Comparison of ENCODE assay signal across 8 cellular contexts in the genomic region with DNA sequence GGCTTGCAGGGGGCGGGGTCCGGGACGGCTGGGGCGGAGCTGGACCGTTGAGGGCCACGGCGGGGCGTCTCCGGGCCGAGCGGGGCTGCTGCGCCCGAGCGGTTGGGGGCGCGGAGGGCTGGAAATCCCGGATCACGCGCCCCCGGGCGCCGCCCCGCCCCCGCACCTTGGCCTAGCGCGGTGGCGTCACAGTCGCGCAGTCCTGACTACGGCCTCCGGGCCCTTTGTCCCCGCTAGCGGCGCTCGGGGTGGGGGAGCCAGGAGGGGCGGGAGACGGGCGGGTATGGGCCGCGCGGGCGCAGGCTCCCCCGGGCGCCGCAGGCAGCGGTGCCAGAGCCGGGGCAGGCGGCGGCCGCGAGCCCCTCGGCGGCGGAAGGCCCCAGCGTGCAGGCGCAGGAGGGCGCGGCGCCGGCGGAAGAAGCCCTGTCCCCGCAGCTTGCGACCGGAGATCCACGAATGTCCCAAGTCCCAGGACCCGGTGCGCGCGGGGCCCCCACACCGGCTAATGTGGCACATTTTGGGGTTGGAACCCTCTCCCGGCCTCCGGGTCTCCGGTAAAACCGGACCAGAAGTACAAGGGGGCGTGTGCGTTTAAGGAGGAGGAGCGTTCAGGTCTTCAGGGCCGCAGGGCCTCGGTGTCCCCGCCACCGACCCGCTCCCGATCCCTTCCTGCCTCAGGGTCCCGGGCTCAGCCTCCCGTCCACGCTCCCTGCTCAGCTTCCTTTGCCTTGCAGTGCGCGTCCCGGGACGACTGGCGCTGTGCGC. TPM values are rescaled to one million over a fixed set of nuclear protein-coding genes. Genes with fewer than 3 reads are reported as not detected.
DNase-seq lines count a peak whose midpoint lies in the region; ATAC-seq lines count a peak whose summit lies in the region.

No MANE protein-coding gene starts in this region.

- peak; percentile 29 for ATAC-seq in GM18868 (IDR thresholded peaks at IDR 0.05; ENCODE audit: unreplicated experiment)
- peak; percentile 32 for ATAC-seq in HG03354 (IDR thresholded peaks at IDR 0.05; ENCODE audit: poor library complexity, severe bottlenecking, unreplicated experiment)
- peak; percentile 38 for ATAC-seq in stimulated activated naive CD8-positive, alpha-beta T cell treated with anti-CD3 and anti-CD28 coated beads, Interleukin-15, amount 100 ng/mL, for 72 hours

- peaks cover 25% of the 10 kb centered on the region for H3K4me1 Mint-ChIP-seq in activated T-helper 2 cell treated with anti-CD3 and anti-CD28 coated beads, Interferon-gamma antibody, Interleukin-2, Interleukin-4, amounts not matched to agents 10 μg/mL and 5 μg/mL and 100 μg/mL, durations not matched to agents 14 hours and 24 hours and 36 hours (ENCODE audit: low read depth)
- H3K4me1 Mint-ChIP-seq in stimulated activated naive CD8-positive, alpha-beta T cell treated with anti-CD3 and anti-CD28 coated beads, Interleukin-15, amount 100 ng/mL, for 72 hours, result peaks cover 62% of the 10 kb centered on the region

- peaks cover 4% of the 10 kb centered on the region for H3K9me3 Mint-ChIP-seq in activated T-helper 2 cell treated with anti-CD3 and anti-CD28 coated beads, Interferon-gamma antibody, Interleukin-2, Interleukin-4, amounts not matched to agents 10 μg/mL and 5 μg/mL and 100 μg/mL, durations not matched to agents 14 hours and 24 hours and 36 hours
- H3K9me3 Mint-ChIP-seq in stimulated activated naive CD8-positive, alpha-beta T cell treated with anti-CD3 and anti-CD28 coated beads, Interleukin-15, amount 100 ng/mL, for 72 hours, result peaks cover 5 to 6% of the 10 kb centered on the region in 2 donors

- H3K27ac Mint-ChIP-seq in activated T-helper 2 cell treated with anti-CD3 and anti-CD28 coated beads, Interferon-gamma antibody, Interleukin-2, Interleukin-4, amounts not matched to agents 10 μg/mL and 5 μg/mL and 100 μg/mL, durations not matched to agents 14 hours and 24 hours and 36 hours, result no peak overlapping the region
- H3K27ac Mint-ChIP-seq in stimulated activated naive CD8-positive, alpha-beta T cell treated with anti-CD3 and anti-CD28 coated beads, Interleukin-15, amount 100 ng/mL, for 72 hours, result peak overlapping the region; percentile 69 to 71

- DNase-seq in AG08395 (ENCODE audit: low spot score) (peak; percentile 58), OCI-M1 (lab: John Stamatoyannopoulos, UW) (peak; percentile 80), fibroblast of gingiva (ENCODE audit: low read depth) (peak; percentile 81), myocyte (ENCODE audit: low read depth) (peak; percentile 79)
- DNase-seq in activated T-helper 2 cell treated with anti-CD3 and anti-CD28 coated beads, Interferon-gamma antibody, Interleukin-2, Interleukin-4, amounts not matched to agents 10 μg/mL and 5 μg/mL and 100 μg/mL, durations not matched to agents 14 hours and 24 hours and 36 hours (ENCODE audit: low spot score), result peak; percentile 64
- DNase-seq in stimulated activated naive CD8-positive, alpha-beta T cell treated with anti-CD3 and anti-CD28 coated beads, Interleukin-15, amount 100 ng/mL, for 72 hours, result peak; percentile 79 to 80

- H3K4me3 Mint-ChIP-seq in activated T-helper 2 cell treated with anti-CD3 and anti-CD28 coated beads, Interferon-gamma antibody, Interleukin-2, Interleukin-4, amounts not matched to agents 10 μg/mL and 5 μg/mL and 100 μg/mL, durations not matched to agents 14 hours and 24 hours and 36 hours (ENCODE audit: low read depth), result peak overlapping the region; percentile 73
- peak overlapping the region; percentile 79 to 83 for H3K4me3 Mint-ChIP-seq in stimulated activated naive CD8-positive, alpha-beta T cell treated with anti-CD3 and anti-CD28 coated beads, Interleukin-15, amount 100 ng/mL, for 72 hours

- peaks cover 23% of the 10 kb centered on the region for H3K36me3 Mint-ChIP-seq in activated T-helper 2 cell treated with anti-CD3 and anti-CD28 coated beads, Interferon-gamma antibody, Interleukin-2, Interleukin-4, amounts not matched to agents 10 μg/mL and 5 μg/mL and 100 μg/mL, durations not matched to agents 14 hours and 24 hours and 36 hours (ENCODE audit: low read depth)

- no peaks in the 10 kb centered on the region for H3K27me3 Mint-ChIP-seq in activated T-helper 2 cell treated with anti-CD3 and anti-CD28 coated beads, Interferon-gamma antibody, Interleukin-2, Interleukin-4, amounts not matched to agents 10 μg/mL and 5 μg/mL and 100 μg/mL, durations not matched to agents 14 hours and 24 hours and 36 hours (ENCODE audit: low read depth)
- H3K27me3 Mint-ChIP-seq in stimulated activated naive CD8-positive, alpha-beta T cell treated with anti-CD3 and anti-CD28 coated beads, Interleukin-15, amount 100 ng/mL, for 72 hours, result no peaks in the 10 kb centered on the region

- intact Hi-C loops in activated T-helper 2 cell treated with anti-CD3 and anti-CD28 coated beads, Interferon-gamma antibody, Interleukin-2, Interleukin-4, amounts not matched to agents 10 μg/mL and 5 μg/mL and 100 μg/mL, durations not matched to agents 14 hours and 24 hours and 36 hours (cut with micrococcal nuclease), result loop anchor here (5.0 kb wide), 1 partner anchor 88 kb away; no protein-coding TSS in a partner anchor

RNA-seq across cellular contexts. Expression of a gene that starts 0.8 kb away (rescaled TPM):
- 257 TPM in 2 replicates for total RNA-seq in activated T-helper 2 cell treated with anti-CD3 and anti-CD28 coated beads, Interferon-gamma antibody, Interleukin-2, Interleukin-4, amounts not matched to agents 10 μg/mL and 5 μg/mL and 100 μg/mL, durations not matched to agents 14 hours and 24 hours and 36 hours
- 475 and 493 TPM in 2 replicates for total RNA-seq in myocyte
- polyA plus RNA-seq in myocyte (2012), result 625 TPM

RNA-seq across cellular contexts. Expression of a gene that starts 9.5 kb away (rescaled TPM):
- 260 and 272 TPM in 2 replicates for total RNA-seq in activated T-helper 2 cell treated with anti-CD3 and anti-CD28 coated beads, Interferon-gamma antibody, Interleukin-2, Interleukin-4, amounts not matched to agents 10 μg/mL and 5 μg/mL and 100 μg/mL, durations not matched to agents 14 hours and 24 hours and 36 hours
- 213 and 240 TPM in 2 replicates for total RNA-seq in myocyte
- polyA plus RNA-seq in myocyte (2012), result 213 TPM

RNA-seq across cellular contexts. Expression of a gene that starts 37.7 kb away (rescaled TPM):
- total RNA-seq in activated T-helper 2 cell treated with anti-CD3 and anti-CD28 coated beads, Interferon-gamma antibody, Interleukin-2, Interleukin-4, amounts not matched to agents 10 μg/mL and 5 μg/mL and 100 μg/mL, durations not matched to agents 14 hours and 24 hours and 36 hours, result 158 TPM in 2 replicates
- 0.21 and 0.68 TPM in 2 replicates for total RNA-seq in myocyte
- polyA plus RNA-seq in myocyte (2012), result 4.7 TPM

Comparison
In these comparisons a context has a peak if more than half of its experiments do, and no peak if none do; other contexts are left out.
1. Peak in every context shown above with its lines: DNase-seq and ATAC-seq.
2. RNA of a gene that starts 37.7 kb away (total RNA-seq): 158 TPM in activated T-helper 2 cell treated with anti-CD3 and anti-CD28 coated beads, Interferon-gamma antibody, Interleukin-2, Interleukin-4, amounts not matched to agents 10 μg/mL and 5 μg/mL and 100 μg/mL, durations not matched to agents 14 hours and 24 hours and 36 hours; 0.21 to 0.68 TPM in myocyte; every median in the first group is over 10 times any median in the second.